Comparison of ENCODE assay signal across 1 cellular context in the genomic region with DNA sequence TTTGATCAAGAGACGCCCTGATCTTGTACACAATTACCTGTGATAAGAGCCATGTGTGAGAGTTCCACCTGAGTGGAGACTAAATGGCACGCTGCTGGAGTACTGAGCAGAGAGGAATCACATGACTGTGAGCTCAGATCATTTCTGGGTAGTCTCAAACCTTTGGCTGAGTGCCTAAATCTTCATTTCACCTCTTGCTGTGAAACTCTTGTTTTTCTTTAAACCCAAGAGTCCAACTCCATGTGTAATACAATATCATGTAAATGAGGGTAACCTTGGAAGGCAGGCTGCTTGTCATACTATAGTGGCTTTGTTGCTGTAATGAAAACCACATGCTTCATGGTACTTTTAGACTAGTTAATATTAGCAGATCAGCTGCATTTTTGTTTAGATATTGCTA.
TF ChIP-seq lines count a peak whose summit lies in the region.

No MANE protein-coding gene starts in this region.

TF ChIP-seq in HepG2, 621 proteins besides CTCF, POLR2A, EP300 and RAD21 (continued from another document):
- TF ChIP-seq, protein P1, sequence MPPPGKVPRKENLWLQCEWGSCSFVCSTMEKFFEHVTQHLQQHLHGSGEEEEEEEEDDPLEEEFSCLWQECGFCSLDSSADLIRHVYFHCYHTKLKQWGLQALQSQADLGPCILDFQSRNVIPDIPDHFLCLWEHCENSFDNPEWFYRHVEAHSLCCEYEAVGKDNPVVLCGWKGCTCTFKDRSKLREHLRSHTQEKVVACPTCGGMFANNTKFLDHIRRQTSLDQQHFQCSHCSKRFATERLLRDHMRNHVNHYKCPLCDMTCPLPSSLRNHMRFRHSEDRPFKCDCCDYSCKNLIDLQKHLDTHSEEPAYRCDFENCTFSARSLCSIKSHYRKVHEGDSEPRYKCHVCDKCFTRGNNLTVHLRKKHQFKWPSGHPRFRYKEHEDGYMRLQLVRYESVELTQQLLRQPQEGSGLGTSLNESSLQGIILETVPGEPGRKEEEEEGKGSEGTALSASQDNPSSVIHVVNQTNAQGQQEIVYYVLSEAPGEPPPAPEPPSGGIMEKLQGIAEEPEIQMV (CRISPR knock-in tag; IDR thresholded peaks at IDR 0.05; ENCODE audit: low read depth), result no peak
- TF ChIP-seq AHR (CRISPR knock-in tag; IDR thresholded peaks at IDR 0.05) (no peak), ZNF317 (CRISPR knock-in tag; IDR thresholded peaks at IDR 0.05) (no peak), CENPT (CRISPR knock-in tag; IDR thresholded peaks at IDR 0.05; ENCODE audit: low read depth) (no peak), RAD51 (IDR thresholded peaks at IDR 0.05; ENCODE audit: borderline replicate concordance) (peak; percentile 53; the same call in 1 of the 2 replicates), HNRNPL (IDR thresholded peaks at IDR 0.05; ENCODE audit: low read depth, low read length) (no peak), CREB1 (IDR thresholded peaks at IDR 0.05) (no peak), CREB1 (CRISPR knock-in tag; IDR thresholded peaks at IDR 0.05) (no peak), SP1 (IDR thresholded peaks at IDR 0.05) (no peak), SP1 (CRISPR knock-in tag; IDR thresholded peaks at IDR 0.05) (no peak), ZNF354B (CRISPR knock-in tag; IDR thresholded peaks at IDR 0.05) (no peak), TOPORS (CRISPR knock-in tag; IDR thresholded peaks at IDR 0.05) (no peak), TAF1 (CRISPR knock-in tag; IDR thresholded peaks at IDR 0.05) (no peak), JUND (CRISPR knock-in tag; IDR thresholded peaks at IDR 0.05) (no peak), ZNF674 (CRISPR knock-in tag; IDR thresholded peaks at IDR 0.05; ENCODE audit: low read depth) (no peak)
- TF ChIP-seq, protein P2, sequence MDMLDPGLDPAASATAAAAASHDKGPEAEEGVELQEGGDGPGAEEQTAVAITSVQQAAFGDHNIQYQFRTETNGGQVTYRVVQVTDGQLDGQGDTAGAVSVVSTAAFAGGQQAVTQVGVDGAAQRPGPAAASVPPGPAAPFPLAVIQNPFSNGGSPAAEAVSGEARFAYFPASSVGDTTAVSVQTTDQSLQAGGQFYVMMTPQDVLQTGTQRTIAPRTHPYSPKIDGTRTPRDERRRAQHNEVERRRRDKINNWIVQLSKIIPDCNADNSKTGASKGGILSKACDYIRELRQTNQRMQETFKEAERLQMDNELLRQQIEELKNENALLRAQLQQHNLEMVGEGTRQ (IDR thresholded peaks at IDR 0.05; ENCODE audit: low read depth, low read length), result peak; percentile 42
- TF ChIP-seq, protein P2 (CRISPR knock-in tag; IDR thresholded peaks at IDR 0.05; ENCODE audit: borderline replicate concordance), result no peak
- TF ChIP-seq, protein P3, sequence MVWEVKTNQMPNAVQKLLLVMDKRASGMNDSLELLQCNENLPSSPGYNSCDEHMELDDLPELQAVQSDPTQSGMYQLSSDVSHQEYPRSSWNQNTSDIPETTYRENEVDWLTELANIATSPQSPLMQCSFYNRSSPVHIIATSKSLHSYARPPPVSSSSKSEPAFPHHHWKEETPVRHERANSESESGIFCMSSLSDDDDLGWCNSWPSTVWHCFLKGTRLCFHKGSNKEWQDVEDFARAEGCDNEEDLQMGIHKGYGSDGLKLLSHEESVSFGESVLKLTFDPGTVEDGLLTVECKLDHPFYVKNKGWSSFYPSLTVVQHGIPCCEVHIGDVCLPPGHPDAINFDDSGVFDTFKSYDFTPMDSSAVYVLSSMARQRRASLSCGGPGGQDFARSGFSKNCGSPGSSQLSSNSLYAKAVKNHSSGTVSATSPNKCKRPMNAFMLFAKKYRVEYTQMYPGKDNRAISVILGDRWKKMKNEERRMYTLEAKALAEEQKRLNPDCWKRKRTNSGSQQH (CRISPR knock-in tag; IDR thresholded peaks at IDR 0.05; ENCODE audit: low read depth), result no peak
- TF ChIP-seq, protein P4, sequence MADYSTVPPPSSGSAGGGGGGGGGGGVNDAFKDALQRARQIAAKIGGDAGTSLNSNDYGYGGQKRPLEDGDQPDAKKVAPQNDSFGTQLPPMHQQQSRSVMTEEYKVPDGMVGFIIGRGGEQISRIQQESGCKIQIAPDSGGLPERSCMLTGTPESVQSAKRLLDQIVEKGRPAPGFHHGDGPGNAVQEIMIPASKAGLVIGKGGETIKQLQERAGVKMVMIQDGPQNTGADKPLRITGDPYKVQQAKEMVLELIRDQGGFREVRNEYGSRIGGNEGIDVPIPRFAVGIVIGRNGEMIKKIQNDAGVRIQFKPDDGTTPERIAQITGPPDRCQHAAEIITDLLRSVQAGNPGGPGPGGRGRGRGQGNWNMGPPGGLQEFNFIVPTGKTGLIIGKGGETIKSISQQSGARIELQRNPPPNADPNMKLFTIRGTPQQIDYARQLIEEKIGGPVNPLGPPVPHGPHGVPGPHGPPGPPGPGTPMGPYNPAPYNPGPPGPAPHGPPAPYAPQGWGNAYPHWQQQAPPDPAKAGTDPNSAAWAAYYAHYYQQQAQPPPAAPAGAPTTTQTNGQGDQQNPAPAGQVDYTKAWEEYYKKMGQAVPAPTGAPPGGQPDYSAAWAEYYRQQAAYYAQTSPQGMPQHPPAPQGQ (CRISPR knock-in tag; IDR thresholded peaks at IDR 0.05; ENCODE audit: borderline replicate concordance), result no peak
